Comparison of ENCODE assay signal across 8 cellular contexts in the genomic region with DNA sequence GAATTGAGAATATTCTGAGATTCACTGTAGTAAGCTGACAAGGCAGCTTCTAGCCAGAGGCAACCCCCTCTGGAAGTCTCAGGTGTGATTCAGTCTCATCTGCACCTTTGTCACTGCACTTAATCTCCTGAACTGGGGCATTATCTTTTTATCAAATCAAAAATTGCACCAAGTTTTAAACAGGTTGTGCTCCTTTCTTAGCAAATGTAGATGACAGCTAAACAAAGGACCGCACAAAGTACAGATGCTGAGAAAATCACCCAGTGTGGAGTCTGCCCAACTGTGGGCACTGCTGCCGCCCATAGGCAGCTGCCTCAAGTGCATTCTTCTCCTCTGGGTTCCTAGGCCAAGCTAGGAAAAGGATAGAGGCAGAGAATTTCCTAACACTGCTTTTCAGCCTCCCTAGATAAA. TPM values are rescaled to one million over a fixed set of nuclear protein-coding genes. Genes with fewer than 3 reads are reported as not detected.
A peak's percentile ranks its signal among the peaks of the same experiment; 100 is the strongest.
DNase-seq lines count a peak whose midpoint lies in the region; ATAC-seq and TF ChIP-seq lines count a peak whose summit lies in the region.

No MANE protein-coding gene starts in this region.

- no peaks in the 10 kb centered on the region for H3K9me3 Mint-ChIP-seq in CD8-positive, alpha-beta memory T cell

- POLR2A ChIA-PET in CD8-positive, alpha-beta memory T cell (lab: Charles Lee) = no interaction called here

- no peaks in the 10 kb centered on the region for H3K36me3 ChIP-seq in CD8-positive, alpha-beta memory T cell (ENCODE audit: insufficient read depth, low read length)

- peaks cover 0 to 1% of the 10 kb centered on the region in 2 donors for H3K27me3 Mint-ChIP-seq in CD8-positive, alpha-beta memory T cell

- no peaks in the 10 kb centered on the region for H3K9me3 ChIP-seq in CD8-positive, alpha-beta memory T cell (ENCODE audit: low read length)

- H3K27ac Mint-ChIP-seq in CD8-positive, alpha-beta memory T cell = peak overlapping the region in 2 of 8 donors; percentile 35 to 39

- peaks cover 17 to 64% (median 28%) of the 10 kb centered on the region in 3 donors for H3K36me3 Mint-ChIP-seq in CD8-positive, alpha-beta memory T cell

- no peaks in the 10 kb centered on the region for H3K27me3 ChIP-seq in CD8-positive, alpha-beta memory T cell (ENCODE audit: insufficient read depth, low read length, poor library complexity, severe bottlenecking)

- TF ChIP-seq CTCF in GM10266 (IDR thresholded peaks at IDR 0.05; ENCODE audit: control insufficient read depth, insufficient read depth, low read depth, missing control alignments) (peak; percentile 29), astrocyte of the spinal cord (IDR thresholded peaks at IDR 0.05; ENCODE audit: low read depth, low read length) (peak; percentile 40)

- ATAC-seq in HG02840 (IDR thresholded peaks at IDR 0.05; ENCODE audit: low FRiP score, unreplicated experiment) = no peak
- ATAC-seq in HG03045 (IDR thresholded peaks at IDR 0.05; ENCODE audit: unreplicated experiment) = no peak
- no peak for ATAC-seq in HG03097 (IDR thresholded peaks at IDR 0.05; ENCODE audit: low FRiP score, unreplicated experiment)

- H3K27ac ChIP-seq in CD8-positive, alpha-beta memory T cell (ENCODE audit: low read depth, low read length) = no peak overlapping the region

- peaks cover 12 to 33% (median 27%) of the 10 kb centered on the region in 3 donors for H3K4me1 Mint-ChIP-seq in CD8-positive, alpha-beta memory T cell

- CTCF ChIA-PET in CD8-positive, alpha-beta memory T cell (lab: Charles Lee) = interaction anchor here (1.1 kb wide), 1 partner anchor 14 kb away, joined by 3 read pairs; no protein-coding TSS in a partner anchor

- no peaks in the 10 kb centered on the region for H3K4me1 ChIP-seq in CD8-positive, alpha-beta memory T cell (ENCODE audit: insufficient read depth, low read length)

- in situ Hi-C loops in astrocyte of the spinal cord (cut with HindIII; ENCODE audit: low sequenced_read_pairs) = no loop called here

- no peak overlapping the region for H3K4me3 Mint-ChIP-seq in CD8-positive, alpha-beta memory T cell

- DNase-seq in GM10266 (ENCODE audit: extremely low spot score) (no peak), astrocyte of the spinal cord (ENCODE audit: low read depth, low spot score) (peak; percentile 6), middle frontal gyrus (ENCODE audit: extremely low spot score, low spot score) (peak; percentile 44)
- DNase-seq in Jurkat, Clone E6-1 (ENCODE audit: low read depth, low spot score) = peak; percentile 17
- no peak for DNase-seq in CD8-positive, alpha-beta memory T cell

- H3K4me3 ChIP-seq in Jurkat, Clone E6-1 (ENCODE audit: low read length) = no peak overlapping the region
- no peak overlapping the region for H3K4me3 ChIP-seq in astrocyte of the spinal cord (ENCODE audit: low read depth, low read length)
- no peak overlapping the region for H3K4me3 ChIP-seq in CD8-positive, alpha-beta memory T cell (ENCODE audit: low read length)

RNA-seq across cellular contexts. Expression of gene STARD4, which starts 51.1 kb away (rescaled TPM):
- polyA plus RNA-seq in Jurkat, Clone E6-1 (2012; ENCODE audit: insufficient read depth, insufficient read length) = 18.4 TPM
- total RNA-seq in CD8-positive, alpha-beta memory T cell = 10 to 100 TPM; 32.0 to 32.5 TPM
- 9.0 TPM for polyA plus RNA-seq in CD8-positive, alpha-beta memory T cell

Comparison
In these comparisons a context has a peak if more than half of its experiments do, and no peak if none do; other contexts are left out.
1. DNase-seq: peak in Jurkat, Clone E6-1 (single experiment), astrocyte of the spinal cord (single experiment) and middle frontal gyrus (single experiment); none in GM10266 (single experiment) and CD8-positive, alpha-beta memory T cell (0 of 5).